14 cellular contexts compared by ENCODE assay signal in genomic region chr2:234550056-234550455, GRCh38. TPM values are rescaled to one million over a fixed set of nuclear protein-coding genes. Genes with fewer than 3 reads are reported as not detected.
DNase-seq lines count a peak whose midpoint lies in the region; FAIRE-seq and TF ChIP-seq lines count a peak whose summit lies in the region.
"Had no signal": no experiment of that assay in that cellular context is flagged by ENCODE, and none has a peak within 500 bp of the region (broad histone marks: within the 10 kb centered on the region; RNA-seq: fewer than 3 reads in every experiment).

No MANE protein-coding gene starts in this region.

- no peak for TF ChIP-seq RAD21 in H1 (IDR thresholded peaks at IDR 0.05 in 1 of 2, conservative IDR thresholded peaks at IDR 0.05 in 1 of 2; ENCODE audit: low read depth in 2 of 2, low read length in 2 of 2)

- H3K23ac ChIP-seq in H1 (ENCODE audit: insufficient read length) = no peak overlapping the region

- H3K4me3 ChIP-seq in mammary epithelial cell (replicated peaks in 1 of 3; ENCODE audit: insufficient read depth in 1 of 3, low read depth in 2 of 3, low read length in 3 of 3) (no peak overlapping the region), PC-9 (no peak overlapping the region), H1 (ENCODE audit: extremely low read depth in 1 of 4, insufficient read depth in 2 of 4, low read depth in 3 of 4, low read length in 4 of 4) (no peak overlapping the region), WERI-Rb-1 (ENCODE audit: low read depth, low read length) (no peak overlapping the region)

- no peak overlapping the region for H4K8ac ChIP-seq in H1 (ENCODE audit: extremely low read depth, insufficient read depth, low read length)

- H3K4ac ChIP-seq in H1 (replicated peaks; ENCODE audit: insufficient read length, low read depth, low read length) = no peak overlapping the region

- H3K18ac ChIP-seq in H1 (ENCODE audit: extremely low read depth, low read length) = no peak overlapping the region

- no TSS peak for BruUV-seq in mammary epithelial cell (replicated peaks; lab: Mats Ljungman, UMichigan)
- no TSS peak for BruUV-seq in MCF 10A (replicated peaks; lab: Mats Ljungman, UMichigan)
- no TSS peak for BruUV-seq in PC-9 (replicated peaks; lab: Mats Ljungman, UMichigan)

- intact Hi-C loops in mammary epithelial cell (cut with micrococcal nuclease) (loop anchor here (1.0 to 2.0 kb wide), 5 partner anchors 401 to 1045 kb away; no protein-coding TSS in a partner anchor), MCF 10A (cut with micrococcal nuclease) (loop anchor here (1.0 to 10.0 kb wide), 5 partner anchors 403 to 1195 kb away; partner anchors contain the start of gene SH3BP4), PC-9 (cut with micrococcal nuclease; ENCODE audit: unreplicated experiment) (loop anchor here (1.0 to 10.0 kb wide), 13 partner anchors 122 to 1195 kb away; no protein-coding TSS in a partner anchor)

- H2AK5ac ChIP-seq in H1 (ENCODE audit: low read depth, low read length) = no peak overlapping the region

- H4K20me1 ChIP-seq in mammary epithelial cell (ENCODE audit: insufficient read depth, low read length) (no peaks in the 10 kb centered on the region), PC-9 (ENCODE audit: insufficient read depth) (no peaks in the 10 kb centered on the region), H1 (replicated peaks in 1 of 2; ENCODE audit: control insufficient read depth in 1 of 2, insufficient read depth in 2 of 2, low read length in 2 of 2) (no peaks in the 10 kb centered on the region)

- no peak overlapping the region for H3K14ac ChIP-seq in H1 (ENCODE audit: insufficient read length)

- H3K27ac ChIP-seq in mammary epithelial cell (ENCODE audit: insufficient read depth, low read depth, low read length) (no peak overlapping the region), PC-9 (no peak overlapping the region), H1 (ENCODE audit: low read depth, low read length) (no peak overlapping the region), WERI-Rb-1 (no peak overlapping the region)
- H3K27ac ChIP-seq: 22Rv1 had no signal

- WGBS in mammary epithelial cell (ENCODE audit: low coverage, missing lambda C conversion rate) = 75% methylated on average over 7 of the region's 7 CpGs
- WGBS in H1 (ENCODE audit: extremely low coverage in 1 of 2, insufficient coverage in 1 of 2, insufficient read length in 1 of 2, insufficient replicate concordance in 2 of 2, low coverage in 1 of 2, low lambda C conversion rate in 2 of 2, missing lambda C conversion rate in 1 of 2), 2 experiments = 77 to 100% methylated on average over 1 to 7 of the region's 7 CpGs

- DNase-seq in mammary epithelial cell = no peak
- DNase-seq in MCF 10A (ENCODE audit: unreplicated experiment) = no peak
- no peak for DNase-seq in PC-9
- no peak for DNase-seq in H1 (ENCODE audit: low read depth in 1 of 2, low spot score in 2 of 2)
- DNase-seq in type B pancreatic cell (ENCODE audit: extremely low spot score, unreplicated experiment) = no peak
- no peak for DNase-seq in WERI-Rb-1
- no peak for DNase-seq in cerebellar cortex (ENCODE audit: low spot score)
- no peak for DNase-seq in hippocampal formation (lab: John Stamatoyannopoulos, UW)
- DNase-seq: GF-D8, GOT3 had no signal

- no peak overlapping the region for H3K56ac ChIP-seq in H1 (replicated peaks; ENCODE audit: insufficient read length, low read depth, low read length)

- H3K27ac Mint-ChIP-seq in MCF 10A (ENCODE audit: low read depth, unreplicated experiment) (no peak overlapping the region), type B pancreatic cell (peak overlapping the region; percentile 63)
- H3K27ac Mint-ChIP-seq: B cell; CD4-positive, alpha-beta T cell had no signal

- H3K9me2 ChIP-seq in PC-9 (ENCODE audit: insufficient read depth) = no peaks in the 10 kb centered on the region

- H2BK5ac ChIP-seq in H1 (ENCODE audit: low read depth, low read length) = no peak overlapping the region

- TF ChIP-seq CTCF in mammary epithelial cell (conservative IDR thresholded peaks at IDR 0.05 in 1 of 2, IDR thresholded peaks at IDR 0.05 in 1 of 2; ENCODE audit: extremely low read depth in 1 of 2, insufficient read depth in 1 of 2, low read depth in 1 of 2, low read length in 2 of 2) = no peak
- no peak for TF ChIP-seq CTCF in MCF 10A (IDR thresholded peaks at IDR 0.05; ENCODE audit: unreplicated experiment)
- no peak for TF ChIP-seq CTCF in PC-9 (conservative IDR thresholded peaks at IDR 0.05)
- TF ChIP-seq CTCF in H1 (IDR thresholded peaks at IDR 0.05; ENCODE audit: control extremely low read depth in 1 of 3, insufficient read depth in 1 of 3, low read depth in 1 of 3, low read length in 3 of 3) = no peak
- TF ChIP-seq CTCF in type B pancreatic cell (conservative IDR thresholded peaks at IDR 0.05) = no peak
- TF ChIP-seq CTCF in WERI-Rb-1 (IDR thresholded peaks at IDR 0.05; ENCODE audit: low read depth, low read length) = no peak

- no peak for TF ChIP-seq EP300 in H1 (IDR thresholded peaks at IDR 0.05; ENCODE audit: borderline replicate concordance in 1 of 2, low read depth in 2 of 2, low read length in 2 of 2)

- CTCF ChIA-PET in mammary epithelial cell (lab: Charles Lee; ENCODE audit: low non-redundant PET) (no interaction called here), MCF 10A (lab: Yijun Ruan, JAX) (interaction anchor here (0.8 to 3.7 kb wide), 3 partner anchors 556 to 567 kb away, joined by 3 to 27 read pairs (median 25); no protein-coding TSS in a partner anchor), PC-9 (lab: Charles Lee) (no interaction called here), H1 (lab: Charles Lee; ENCODE audit: partially characterized antibody) (no interaction called here)

- no peak for TF ChIP-seq POLR2A in H1 (IDR thresholded peaks at IDR 0.05; ENCODE audit: control extremely low read depth in 1 of 2, low read depth in 2 of 2, low read length in 2 of 2)

- no peak overlapping the region for H2BK15ac ChIP-seq in H1 (ENCODE audit: low read length)

- H3K4me1 Mint-ChIP-seq in MCF 10A (ENCODE audit: insufficient read depth, unreplicated experiment) (peaks cover 5% of the 10 kb centered on the region), type B pancreatic cell (ENCODE audit: unreplicated experiment) (peaks cover 24% of the 10 kb centered on the region)

- no peak overlapping the region for H3K9ac ChIP-seq in mammary epithelial cell (ENCODE audit: insufficient read depth, low read length)
- H3K9ac ChIP-seq in H1 (replicated peaks in 1 of 4; ENCODE audit: extremely low read depth in 1 of 4, low read depth in 3 of 4, low read length in 3 of 4) = no peak overlapping the region

- H3F3A ChIP-seq in PC-9 (ENCODE audit: insufficient read depth, low read depth) = no peaks in the 10 kb centered on the region

- H3K27me3 Mint-ChIP-seq in MCF 10A (ENCODE audit: insufficient read depth, unreplicated experiment) (no peaks in the 10 kb centered on the region), type B pancreatic cell (peaks cover 17% of the 10 kb centered on the region)

- no peaks in the 10 kb centered on the region for H3K79me1 ChIP-seq in H1 (ENCODE audit: low read depth, low read length)

- H3K79me2 ChIP-seq in mammary epithelial cell (ENCODE audit: insufficient read depth, low read length) (no peaks in the 10 kb centered on the region), PC-9 (ENCODE audit: low read depth) (no peaks in the 10 kb centered on the region), H1 (ENCODE audit: control insufficient read depth in 1 of 2, insufficient read depth in 2 of 2, low read length in 2 of 2) (no peaks in the 10 kb centered on the region)

- H3K27me3 ChIP-seq in mammary epithelial cell (ENCODE audit: insufficient read depth, low read length) (no peaks in the 10 kb centered on the region), PC-9 (ENCODE audit: insufficient read depth, low read depth) (no peaks in the 10 kb centered on the region), H1 (replicated peaks in 1 of 4; ENCODE audit: control insufficient read depth in 3 of 4, extremely low read depth in 1 of 4, insufficient read depth in 3 of 4, low read length in 3 of 4) (peaks cover 0 to 3% (median 0%) of the 10 kb centered on the region in 4 experiments; a peak in 2 of 7 replicates), WERI-Rb-1 (ENCODE audit: insufficient read depth, low read depth, severe bottlenecking) (no peaks in the 10 kb centered on the region)

- peak overlapping the region; percentile 6 for H3K4me2 ChIP-seq in mammary epithelial cell (ENCODE audit: insufficient read depth, low read depth, low read length)
- peak overlapping the region; percentile 45 for H3K4me2 ChIP-seq in PC-9
- H3K4me2 ChIP-seq in H1 (ENCODE audit: insufficient read depth in 1 of 2, low read depth in 2 of 2, low read length in 2 of 2) = no peak overlapping the region

- H3K36me3 ChIP-seq in mammary epithelial cell (ENCODE audit: insufficient read depth, low read length) (no peaks in the 10 kb centered on the region), PC-9 (ENCODE audit: low read depth) (no peaks in the 10 kb centered on the region), H1 (ENCODE audit: control insufficient read depth in 2 of 4, insufficient read depth in 4 of 4, low read length in 3 of 4) (no peaks in the 10 kb centered on the region), WERI-Rb-1 (no peaks in the 10 kb centered on the region)

- no peak overlapping the region for H2BK12ac ChIP-seq in H1 (ENCODE audit: low read depth, low read length)

- no peak overlapping the region for H4K5ac ChIP-seq in H1 (ENCODE audit: insufficient read length, low read depth, low read length)

- no peak overlapping the region for H4K91ac ChIP-seq in H1 (replicated peaks; ENCODE audit: insufficient read length, low read length)

- dilution Hi-C loops in mammary epithelial cell (cut with HindIII; ENCODE audit: low sequenced_read_pairs) = loop anchor here (5.0 kb wide), 1 partner anchor 567 kb away; no protein-coding TSS in a partner anchor

- H3K9me3 ChIP-seq in mammary epithelial cell (replicated peaks; ENCODE audit: insufficient read depth, low read length) (no peaks in the 10 kb centered on the region), PC-9 (ENCODE audit: insufficient read depth, low read depth) (no peaks in the 10 kb centered on the region), H1 (ENCODE audit: insufficient read depth in 2 of 2, low read depth in 1 of 2, low read length in 1 of 2) (0 out of 4 replicates have a peak, but pooled peaks cover 0 to under 1% of the 10 kb centered on the region in 2 experiments), WERI-Rb-1 (ENCODE audit: severe bottlenecking) (no peaks in the 10 kb centered on the region)
- H3K9me3 ChIP-seq: Caco-2 had no signal

- H3K4me3 Mint-ChIP-seq in MCF 10A (ENCODE audit: unreplicated experiment) (no peak overlapping the region), type B pancreatic cell (no peak overlapping the region)
- H3K4me3 Mint-ChIP-seq: B cell; CD4-positive, alpha-beta T cell had no signal

- peaks cover 8% of the 10 kb centered on the region for H3K4me1 ChIP-seq in mammary epithelial cell (ENCODE audit: insufficient read depth, low read length)
- H3K4me1 ChIP-seq in PC-9 (replicated peaks; ENCODE audit: insufficient read depth) = peaks cover 14% of the 10 kb centered on the region
- peaks cover 10 to 31% (median 13%) of the 10 kb centered on the region in 4 experiments; a peak in 6 of 7 replicates for H3K4me1 ChIP-seq in H1 (replicated peaks in 1 of 4; ENCODE audit: control insufficient read depth in 3 of 4, insufficient read depth in 4 of 4, low read length in 3 of 4)
- H3K4me1 ChIP-seq: Caco-2 had no signal

- H2BK120ac ChIP-seq in H1 (replicated peaks; ENCODE audit: low read depth, low read length) = no peak overlapping the region

- FAIRE-seq in H1 (lab: Jason Lieb, UNC) = peak; percentile 28

- H3K23me2 ChIP-seq in H1 (ENCODE audit: low read depth, low read length) = no peaks in the 10 kb centered on the region

- no peak overlapping the region for H2BK20ac ChIP-seq in H1 (ENCODE audit: low read length)

- in situ Hi-C loops in mammary epithelial cell (cut with MboI; ENCODE audit: low sequenced_read_pairs in 2 of 2) = loop anchor here (5.0 kb wide), 3 partner anchors 402 to 562 kb away; partner anchors contain the start of gene SH3BP4 (in 1 of the 2)

- no peaks in the 10 kb centered on the region for H3K36me3 Mint-ChIP-seq in MCF 10A (ENCODE audit: insufficient read depth, unreplicated experiment)
- H3K36me3 Mint-ChIP-seq in type B pancreatic cell = no peaks in the 10 kb centered on the region

- H2AFZ ChIP-seq in mammary epithelial cell (ENCODE audit: low read depth, low read length) (no peak overlapping the region), PC-9 (peak overlapping the region; percentile 10; the same call in 1 of the 2 replicates), H1 (ENCODE audit: low read length) (no peak overlapping the region)

- POLR2A ChIA-PET in MCF 10A (lab: Yijun Ruan, JAX) (no interaction called here), PC-9 (lab: Charles Lee; ENCODE audit: unreplicated experiment) (no interaction called here), H1 (lab: Charles Lee; ENCODE audit: partially characterized antibody) (no interaction called here)

- peaks cover 4% of the 10 kb centered on the region for H3K9me3 Mint-ChIP-seq in MCF 10A (ENCODE audit: unreplicated experiment)
- peaks cover 4% of the 10 kb centered on the region for H3K9me3 Mint-ChIP-seq in type B pancreatic cell

RNA-seq across cellular contexts. Expression of gene ARL4C, which starts 53.2 kb away (rescaled TPM):
- total RNA-seq in mammary epithelial cell (10 to 100 TPM; 94.2 to 98.9 TPM), MCF 10A (2022) (3.5 and 6.4 TPM in 2 replicates), PC-9 (2021) (51.3 TPM in 2 replicates), type B pancreatic cell (ENCODE audit: low replicate concordance) (72.1 and 122 TPM in 2 replicates)
- polyA plus RNA-seq in mammary epithelial cell (64.9 TPM), H1 (2011; rRNA removed) (7.0 and 7.7 TPM in 2 replicates)
- polyA minus RNA-seq in mammary epithelial cell = 59.3 TPM
- total RNA-seq in H1 (2021; fragmentation: NEBNext Ultra II Directional; extraction: Animal tissue kit (Norgen Biotek cat#: 25700)) = 15.9 and 16.9 TPM in 2 replicates
- 10.0 TPM for polyA plus RNA-seq in H1 (2011; cell fraction: cytosol; rRNA removed)
- 7.0 TPM for polyA plus RNA-seq in H1 (2011; cell fraction: nucleus; rRNA removed)
- polyA plus RNA-seq in H1 (2012, experiment 1 of 2) = 11.6 to 14.4 TPM (median 12.9 TPM) in 4 replicates
- polyA plus RNA-seq in H1 (2012, experiment 2 of 2) = 7.3 TPM
- polyA plus RNA-seq in H1 (2013, experiment 1 of 2) = 7.6 TPM
- polyA plus RNA-seq in H1 (2013, experiment 2 of 2) = 7.8 TPM
- polyA minus RNA-seq in H1 (2011; rRNA and poly(A)+ RNA removed) = 8.1 and 8.3 TPM in 2 replicates
- polyA minus RNA-seq in H1 (2011; cell fraction: cytosol; rRNA and poly(A)+ RNA removed) = 11.0 TPM
- 12.7 TPM for polyA minus RNA-seq in H1 (2011; cell fraction: nucleus; rRNA and poly(A)+ RNA removed)

Comparison
In these comparisons a context has a peak if more than half of its experiments do, and no peak if none do; other contexts are left out.
1. H3K4me2 ChIP-seq: peak in mammary epithelial cell (single experiment) and PC-9 (single experiment); none in H1 (0 of 2).